14 cellular contexts compared by ENCODE assay signal in the genomic region with DNA sequence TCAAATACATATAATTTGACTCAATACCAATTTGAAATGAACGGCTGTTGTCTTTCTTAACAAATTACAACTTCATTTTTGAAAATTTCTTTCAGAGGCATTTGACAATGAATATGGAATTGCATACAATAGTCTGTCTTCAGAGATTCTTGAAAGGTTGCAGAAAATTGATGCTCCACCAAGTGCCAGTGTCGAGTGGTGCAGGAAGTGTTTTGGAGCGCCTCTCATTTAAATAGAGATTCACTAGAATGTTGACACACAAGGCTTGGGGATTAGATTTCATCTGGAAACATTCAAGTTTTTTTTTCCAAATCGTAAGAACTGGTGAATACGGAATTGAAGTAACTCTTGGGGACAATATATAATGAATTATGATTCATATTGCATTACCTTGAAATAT. TPM values are rescaled to one million over a fixed set of nuclear protein-coding genes. Genes with fewer than 3 reads are reported as not detected.
A peak's percentile ranks its signal among the peaks of the same experiment; 100 is the strongest.
DNase-seq lines count a peak whose midpoint lies in the region; ATAC-seq and TF ChIP-seq lines count a peak whose summit lies in the region.
"Had no signal": no experiment of that assay in that cellular context is flagged by ENCODE, and none has a peak within 500 bp of the region (broad histone marks: within the 10 kb centered on the region; RNA-seq: fewer than 3 reads in every experiment).

No MANE protein-coding gene starts in this region.

- H3K9me3 Mint-ChIP-seq in activated naive CD8-positive, alpha-beta T cell treated with anti-CD3 and anti-CD28 coated beads for 36 hours: no peaks in the 10 kb centered on the region
- H3K9me3 Mint-ChIP-seq in activated naive CD8-positive, alpha-beta T cell treated with anti-CD3 and anti-CD28 coated beads, Interleukin-2, amount 50 U/mL, for 24 hours: no peaks in the 10 kb centered on the region
- H3K9me3 Mint-ChIP-seq in endodermal cell (no peaks in the 10 kb centered on the region), type B pancreatic cell (no peaks in the 10 kb centered on the region), natural killer cell (no peaks in the 10 kb centered on the region)
- H3K9me3 Mint-ChIP-seq: H9; T-helper 1 cell treated with Interleukin-12 subunit alpha and Interleukin-12 subunit beta and Interleukin-4 antibody, amounts not matched to agents 30 μg/mL and 1 μg/mL, for 36 hours had no signal

- no peaks in the 10 kb centered on the region for H3K27me3 ChIP-seq in OCI-LY1 (ENCODE audit: insufficient read depth, low read length)
- H3K27me3 ChIP-seq in endodermal cell (ENCODE audit: control insufficient read depth, insufficient read depth, low read length, poor library complexity, severe bottlenecking): no peaks in the 10 kb centered on the region
- H3K27me3 ChIP-seq: BLaER1 treated with 17β-estradiol and CSF1 and Interleukin-3, amounts not matched to agents 10 nM and 100 nM; sigmoid colon had no signal

- no peaks in the 10 kb centered on the region for H4K20me1 ChIP-seq in OCI-LY1 (ENCODE audit: insufficient read depth, low read length)

- H3K9me2 ChIP-seq in OCI-LY1 (ENCODE audit: low read depth, low read length): no peaks in the 10 kb centered on the region

- H3K36me3 ChIP-seq in OCI-LY1 (ENCODE audit: insufficient read depth, low read length) (peaks cover 60% of the 10 kb centered on the region), endodermal cell (ENCODE audit: control insufficient read depth, insufficient read depth, low read length) (peaks cover 51% of the 10 kb centered on the region)

- H3K4me2 ChIP-seq in OCI-LY1 (ENCODE audit: low read length): no peak overlapping the region
- H3K4me2 ChIP-seq: BLaER1 treated with 17β-estradiol and CSF1 and Interleukin-3, amounts not matched to agents 10 nM and 100 nM; KMS-11 had no signal

- peaks cover 19% of the 10 kb centered on the region for H3K4me1 Mint-ChIP-seq in activated naive CD8-positive, alpha-beta T cell treated with anti-CD3 and anti-CD28 coated beads for 36 hours
- peaks cover 12% of the 10 kb centered on the region for H3K4me1 Mint-ChIP-seq in activated naive CD8-positive, alpha-beta T cell treated with anti-CD3 and anti-CD28 coated beads, Interleukin-2, amount 50 U/mL, for 24 hours
- H3K4me1 Mint-ChIP-seq in endodermal cell (peaks cover 1% of the 10 kb centered on the region), type B pancreatic cell (ENCODE audit: unreplicated experiment) (peaks cover under 1% of the 10 kb centered on the region), natural killer cell (peaks cover 3 to 17% of the 10 kb centered on the region in 2 donors)

- H3K4me1 ChIP-seq in OCI-LY1 (ENCODE audit: insufficient read depth, low read length, severe bottlenecking) (peaks cover 4% of the 10 kb centered on the region), endodermal cell (ENCODE audit: control insufficient read depth, insufficient read depth, low read length) (no peaks in the 10 kb centered on the region)
- H3K4me1 ChIP-seq: sigmoid colon had no signal

- H3K4me3 ChIP-seq in OCI-LY1 (ENCODE audit: low read depth, low read length, poor library complexity, severe bottlenecking) (no peak overlapping the region), endodermal cell (ENCODE audit: low read length) (no peak overlapping the region)
- H3K4me3 ChIP-seq: BLaER1 treated with 17β-estradiol and CSF1 and Interleukin-3, amounts not matched to agents 10 nM and 100 nM; sigmoid colon had no signal

- peaks cover 33% of the 10 kb centered on the region for H3K36me3 Mint-ChIP-seq in activated naive CD8-positive, alpha-beta T cell treated with anti-CD3 and anti-CD28 coated beads for 36 hours
- peaks cover 33% of the 10 kb centered on the region for H3K36me3 Mint-ChIP-seq in activated naive CD8-positive, alpha-beta T cell treated with anti-CD3 and anti-CD28 coated beads, Interleukin-2, amount 50 U/mL, for 24 hours (ENCODE audit: low read depth)
- peaks cover 47% of the 10 kb centered on the region for H3K36me3 Mint-ChIP-seq in endodermal cell (ENCODE audit: low read depth)
- peaks cover 32% of the 10 kb centered on the region for H3K36me3 Mint-ChIP-seq in type B pancreatic cell
- H3K36me3 Mint-ChIP-seq in natural killer cell: peaks cover 23% of the 10 kb centered on the region

- peak; percentile 8; the same call in 1 of the 2 replicates for TF ChIP-seq CTCF in OCI-LY1 (IDR thresholded peaks at IDR 0.05; ENCODE audit: low read length)
- TF ChIP-seq CTCF in endodermal cell (conservative IDR thresholded peaks at IDR 0.05): peak; percentile 46
- peak; percentile 35 for TF ChIP-seq CTCF in type B pancreatic cell (conservative IDR thresholded peaks at IDR 0.05)
- TF ChIP-seq CTCF in natural killer cell (IDR thresholded peaks at IDR 0.05): no peak

- H3K79me2 ChIP-seq in OCI-LY1 (ENCODE audit: insufficient read depth, low read length): no peaks in the 10 kb centered on the region

- H3K4me3 Mint-ChIP-seq in activated naive CD8-positive, alpha-beta T cell treated with anti-CD3 and anti-CD28 coated beads for 36 hours: no peak overlapping the region
- no peak overlapping the region for H3K4me3 Mint-ChIP-seq in activated naive CD8-positive, alpha-beta T cell treated with anti-CD3 and anti-CD28 coated beads, Interleukin-2, amount 50 U/mL, for 24 hours
- H3K4me3 Mint-ChIP-seq in endodermal cell: no peak overlapping the region
- H3K4me3 Mint-ChIP-seq in type B pancreatic cell: no peak overlapping the region
- no peak overlapping the region for H3K4me3 Mint-ChIP-seq in natural killer cell
- H3K4me3 Mint-ChIP-seq: H9; T-helper 1 cell treated with Interleukin-12 subunit alpha and Interleukin-12 subunit beta and Interleukin-4 antibody, amounts not matched to agents 30 μg/mL and 1 μg/mL, for 36 hours had no signal

- DNase-seq in activated naive CD8-positive, alpha-beta T cell treated with anti-CD3 and anti-CD28 coated beads for 36 hours: no peak
- DNase-seq in activated naive CD8-positive, alpha-beta T cell treated with anti-CD3 and anti-CD28 coated beads, Interleukin-2, amount 50 U/mL, for 24 hours: no peak
- DNase-seq in endodermal cell (no peak), type B pancreatic cell (ENCODE audit: extremely low spot score, unreplicated experiment) (no peak), natural killer cell (no peak), NCI-H226 (no peak)
- DNase-seq: H9, sigmoid colon, trophoblast cell had no signal

- H3K27ac ChIP-seq in OCI-LY1 (ENCODE audit: low read depth, low read length, poor library complexity, severe bottlenecking): peak overlapping the region; percentile 26
- H3K27ac ChIP-seq in endodermal cell (ENCODE audit: low read depth, low read length): no peak overlapping the region
- H3K27ac ChIP-seq: KMS-11, sigmoid colon had no signal

- H2AFZ ChIP-seq in OCI-LY1 (ENCODE audit: low read length): no peak overlapping the region

- peak overlapping the region; percentile 58 for H3K27ac Mint-ChIP-seq in activated naive CD8-positive, alpha-beta T cell treated with anti-CD3 and anti-CD28 coated beads for 36 hours
- no peak overlapping the region for H3K27ac Mint-ChIP-seq in activated naive CD8-positive, alpha-beta T cell treated with anti-CD3 and anti-CD28 coated beads, Interleukin-2, amount 50 U/mL, for 24 hours
- H3K27ac Mint-ChIP-seq in endodermal cell (no peak overlapping the region), type B pancreatic cell (no peak overlapping the region), natural killer cell (peak overlapping the region in 1 of 2 donors; percentile 16)
- H3K27ac Mint-ChIP-seq: T-helper 1 cell treated with Interleukin-12 subunit alpha and Interleukin-12 subunit beta and Interleukin-4 antibody, amounts not matched to agents 30 μg/mL and 1 μg/mL, for 36 hours had no signal

- WGBS in endodermal cell (ENCODE audit: insufficient coverage in 1 of 2, insufficient read length in 1 of 2), 2 experiments: 88 to 89% methylated on average over 4 to 5 of the region's 5 CpGs

- no peaks in the 10 kb centered on the region for H3K9me3 ChIP-seq in OCI-LY1 (ENCODE audit: low read length)
- H3K9me3 ChIP-seq in endodermal cell (ENCODE audit: control insufficient read depth, low read length): no peaks in the 10 kb centered on the region
- H3K9me3 ChIP-seq: BLaER1 treated with 17β-estradiol and CSF1 and Interleukin-3, amounts not matched to agents 10 nM and 100 nM; sigmoid colon had no signal

- intact Hi-C loops in natural killer cell (cut with micrococcal nuclease): no loop called here

- no peaks in the 10 kb centered on the region for H3K27me3 Mint-ChIP-seq in activated naive CD8-positive, alpha-beta T cell treated with anti-CD3 and anti-CD28 coated beads for 36 hours
- no peaks in the 10 kb centered on the region for H3K27me3 Mint-ChIP-seq in activated naive CD8-positive, alpha-beta T cell treated with anti-CD3 and anti-CD28 coated beads, Interleukin-2, amount 50 U/mL, for 24 hours
- H3K27me3 Mint-ChIP-seq in endodermal cell (ENCODE audit: insufficient read depth) (no peaks in the 10 kb centered on the region), type B pancreatic cell (no peaks in the 10 kb centered on the region), natural killer cell (ENCODE audit: low read depth in 2 of 2) (no peaks in the 10 kb centered on the region)

- H3F3A ChIP-seq in OCI-LY1 (ENCODE audit: insufficient read depth, low read length): peaks cover 38% of the 10 kb centered on the region

- no peak overlapping the region for H3K9ac ChIP-seq in OCI-LY1 (ENCODE audit: low read length)
- no peak overlapping the region for H3K9ac ChIP-seq in endodermal cell (ENCODE audit: extremely low read depth, low read length, poor library complexity, severe bottlenecking)
- H3K9ac ChIP-seq: KMS-11 had no signal

- ATAC-seq in activated naive CD8-positive, alpha-beta T cell treated with anti-CD3 and anti-CD28 coated beads, Interleukin-2, amount 50 U/mL, for 24 hours: no peak
- ATAC-seq in natural killer cell: no peak
- no peak for ATAC-seq in GM21526 (IDR thresholded peaks at IDR 0.05; ENCODE audit: low FRiP score, unreplicated experiment)

RNA-seq across cellular contexts. Expression of gene RPS6, which starts 8.1 kb away (rescaled TPM):
- total RNA-seq in activated naive CD8-positive, alpha-beta T cell treated with anti-CD3 and anti-CD28 coated beads for 36 hours: 1,000 to 10,000 TPM; 3,255 to 3,378 TPM
- 1,000 to 10,000 TPM; 1,918 to 2,261 TPM for total RNA-seq in endodermal cell
- polyA plus RNA-seq in endodermal cell (2013, experiment 1 of 2): 1,869 TPM
- polyA plus RNA-seq in endodermal cell (2013, experiment 2 of 2): 1,884 TPM
- 2,791 and 2,920 TPM in 2 replicates for total RNA-seq in type B pancreatic cell (ENCODE audit: low replicate concordance)
- 1,000 to 10,000 TPM; 1,207 to 1,412 (median 1,371) TPM for total RNA-seq in natural killer cell

RNA-seq across cellular contexts. Expression of gene ACER2, which starts 36.9 kb away (rescaled TPM):
- 1 to 10 TPM; 1.3 to 1.5 TPM for total RNA-seq in activated naive CD8-positive, alpha-beta T cell treated with anti-CD3 and anti-CD28 coated beads for 36 hours
- total RNA-seq in endodermal cell: 1 to 10 TPM; 2.3 to 2.4 TPM
- 4.7 TPM for polyA plus RNA-seq in endodermal cell (2013, experiment 1 of 2)
- 4.7 TPM for polyA plus RNA-seq in endodermal cell (2013, experiment 2 of 2)
- total RNA-seq in type B pancreatic cell (ENCODE audit: low replicate concordance): 9.2 and 15.3 TPM in 2 replicates
- total RNA-seq in natural killer cell: 1 to 10 TPM in 2 of 3 donors, under 1 TPM in 1; 0.61 to 1.3 (median 1.2) TPM
